ENCODE assay signal across 11 cellular contexts in the genomic region with DNA sequence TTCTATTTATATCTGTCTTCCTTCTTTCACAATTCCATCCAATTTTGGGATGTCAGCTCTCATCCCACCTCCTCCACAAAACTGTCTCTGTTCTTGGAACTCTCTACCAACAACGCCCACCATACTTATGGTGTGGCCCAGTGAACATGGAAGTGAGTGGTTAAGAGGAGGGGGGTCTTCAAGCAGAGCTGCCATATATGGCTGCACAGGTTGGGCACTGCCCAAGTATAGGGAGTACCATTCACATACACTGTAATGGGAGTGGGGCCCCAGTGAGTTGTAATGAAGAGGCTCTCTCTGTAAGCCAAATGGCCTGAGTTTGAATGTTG. TPM values are rescaled to one million over a fixed set of nuclear protein-coding genes. Genes with fewer than 3 reads are reported as not detected.
A peak's percentile ranks its signal among the peaks of the same experiment; 100 is the strongest.
DNase-seq lines count a peak whose midpoint lies in the region; ATAC-seq lines count a peak whose summit lies in the region.
"Had no signal": no experiment of that assay in that cellular context is flagged by ENCODE, and none has a peak within 500 bp of the region (broad histone marks: within the 10 kb centered on the region; RNA-seq: fewer than 3 reads in every experiment).

No MANE protein-coding gene starts in this region.

- CTCF ChIA-PET in activated naive CD4-positive, alpha-beta T cell treated with anti-CD3 and anti-CD28 coated beads, Interleukin-2, amount 10 ng/mL, durations not matched to agents 7 days and 5 days (lab: Charles Lee), result interaction anchor here (1.0 kb wide), 2 partner anchors 27 to 45 kb away, joined by 3 read pairs; no protein-coding TSS in a partner anchor

- peak; percentile 42 to 49 for ATAC-seq in activated T-cell treated with anti-CD3 and anti-CD28 coated beads, Interleukin-2, amount 50 U/mL, for 72 hours (replicated peaks in 1 of 2)
- ATAC-seq in GM21390 (IDR thresholded peaks at IDR 0.05; ENCODE audit: unreplicated experiment), result no peak
- no peak for ATAC-seq in HG03457 (IDR thresholded peaks at IDR 0.05; ENCODE audit: unreplicated experiment)
- ATAC-seq: left ventricle myocardium superior had no signal

- H3K27ac ChIP-seq in temporal lobe (ENCODE audit: low read depth, low read length), result peak overlapping the region; percentile 30

- H3K4me1 Mint-ChIP-seq in activated naive CD4-positive, alpha-beta T cell treated with anti-CD3 and anti-CD28 coated beads, Interleukin-2, amount 50 U/mL, for 24 hours, result peaks cover 61% of the 10 kb centered on the region
- H3K4me1 Mint-ChIP-seq in activated naive CD4-positive, alpha-beta T cell treated with anti-CD3 and anti-CD28 coated beads, Interleukin-2, amount 10 ng/mL, durations not matched to agents 7 days and 5 days, result peaks cover 45% of the 10 kb centered on the region
- peaks cover 66% of the 10 kb centered on the region for H3K4me1 Mint-ChIP-seq in activated T-cell treated with anti-CD3 and anti-CD28 coated beads, Interleukin-2, amount 50 U/mL, for 72 hours (ENCODE audit: low read depth)

- peaks cover 3% of the 10 kb centered on the region for H3K9me3 Mint-ChIP-seq in activated naive CD4-positive, alpha-beta T cell treated with anti-CD3 and anti-CD28 coated beads, Interleukin-2, amount 50 U/mL, for 24 hours
- no peaks in the 10 kb centered on the region for H3K9me3 Mint-ChIP-seq in activated naive CD4-positive, alpha-beta T cell treated with anti-CD3 and anti-CD28 coated beads, Interleukin-2, amount 10 ng/mL, durations not matched to agents 7 days and 5 days
- H3K9me3 Mint-ChIP-seq in activated T-cell treated with anti-CD3 and anti-CD28 coated beads, Interleukin-2, amount 50 U/mL, for 72 hours, result peaks cover 0 to 3% of the 10 kb centered on the region in 2 donors

- H3K27ac Mint-ChIP-seq in activated naive CD4-positive, alpha-beta T cell treated with anti-CD3 and anti-CD28 coated beads, Interleukin-2, amount 50 U/mL, for 24 hours, result peak overlapping the region; percentile 97
- H3K27ac Mint-ChIP-seq in activated naive CD4-positive, alpha-beta T cell treated with anti-CD3 and anti-CD28 coated beads, Interleukin-2, amount 10 ng/mL, durations not matched to agents 7 days and 5 days, result no peak overlapping the region
- H3K27ac Mint-ChIP-seq in activated T-cell treated with anti-CD3 and anti-CD28 coated beads, Interleukin-2, amount 50 U/mL, for 72 hours, result peak overlapping the region; percentile 88

- DNase-seq in activated naive CD4-positive, alpha-beta T cell treated with anti-CD3 and anti-CD28 coated beads, Interleukin-2, amount 10 ng/mL, durations not matched to agents 7 days and 5 days, result no peak
- peak in 1 of 2 donors; percentile 19 for DNase-seq in activated T-cell treated with anti-CD3 and anti-CD28 coated beads, Interleukin-2, amount 50 U/mL, for 72 hours
- peak; percentile 61 for DNase-seq in inferior parietal cortex (ENCODE audit: extremely low spot score)
- DNase-seq in NCI-H748 treated with DMSO at 0.1 percent for 48 hours (lab: John Stamatoyannopoulos, UW), result no peak
- DNase-seq: left ventricle myocardium superior, NCI-H1092, trophoblast cell had no signal

- H3K4me3 Mint-ChIP-seq in activated naive CD4-positive, alpha-beta T cell treated with anti-CD3 and anti-CD28 coated beads, Interleukin-2, amount 50 U/mL, for 24 hours, result peak overlapping the region; percentile 84
- H3K4me3 Mint-ChIP-seq in activated naive CD4-positive, alpha-beta T cell treated with anti-CD3 and anti-CD28 coated beads, Interleukin-2, amount 10 ng/mL, durations not matched to agents 7 days and 5 days, result no peak overlapping the region
- H3K4me3 Mint-ChIP-seq in activated T-cell treated with anti-CD3 and anti-CD28 coated beads, Interleukin-2, amount 50 U/mL, for 72 hours, result peak overlapping the region; percentile 72 to 82

- no peaks in the 10 kb centered on the region for H3K27me3 Mint-ChIP-seq in activated naive CD4-positive, alpha-beta T cell treated with anti-CD3 and anti-CD28 coated beads, Interleukin-2, amount 50 U/mL, for 24 hours
- peaks cover 4% of the 10 kb centered on the region for H3K27me3 Mint-ChIP-seq in activated naive CD4-positive, alpha-beta T cell treated with anti-CD3 and anti-CD28 coated beads, Interleukin-2, amount 10 ng/mL, durations not matched to agents 7 days and 5 days
- H3K27me3 Mint-ChIP-seq in activated T-cell treated with anti-CD3 and anti-CD28 coated beads, Interleukin-2, amount 50 U/mL, for 72 hours (ENCODE audit: low read depth), result no peaks in the 10 kb centered on the region

- peaks cover 4% of the 10 kb centered on the region for H3K36me3 Mint-ChIP-seq in activated naive CD4-positive, alpha-beta T cell treated with anti-CD3 and anti-CD28 coated beads, Interleukin-2, amount 50 U/mL, for 24 hours
- peaks cover 33% of the 10 kb centered on the region for H3K36me3 Mint-ChIP-seq in activated naive CD4-positive, alpha-beta T cell treated with anti-CD3 and anti-CD28 coated beads, Interleukin-2, amount 10 ng/mL, durations not matched to agents 7 days and 5 days
- peaks cover 7 to 12% of the 10 kb centered on the region in 2 donors for H3K36me3 Mint-ChIP-seq in activated T-cell treated with anti-CD3 and anti-CD28 coated beads, Interleukin-2, amount 50 U/mL, for 72 hours (ENCODE audit: insufficient read depth in 2 of 2)

RNA-seq across cellular contexts. Expression of a gene that starts 7.9 kb away (rescaled TPM):
- total RNA-seq in activated T-cell treated with anti-CD3 and anti-CD28 coated beads, Interleukin-2, amount 50 U/mL, for 72 hours, result 10 to 100 TPM; 38.6 to 47.4 TPM
- 39.8 TPM for total RNA-seq in temporal lobe

RNA-seq across cellular contexts. Expression of a gene that starts 14.6 kb away (rescaled TPM):
- 100 to 1,000 TPM; 105 to 112 TPM for total RNA-seq in activated T-cell treated with anti-CD3 and anti-CD28 coated beads, Interleukin-2, amount 50 U/mL, for 72 hours
- 42.3 TPM for total RNA-seq in temporal lobe

RNA-seq across cellular contexts. Expression of a gene that starts 15.2 kb away (rescaled TPM):
- 100 to 1,000 TPM; 168 to 176 TPM for total RNA-seq in activated T-cell treated with anti-CD3 and anti-CD28 coated beads, Interleukin-2, amount 50 U/mL, for 72 hours
- total RNA-seq in temporal lobe, result 101 TPM

RNA-seq across cellular contexts. Expression of a gene that starts 27.9 kb away (rescaled TPM):
- 10 to 100 TPM; 31.0 to 33.4 TPM for total RNA-seq in activated T-cell treated with anti-CD3 and anti-CD28 coated beads, Interleukin-2, amount 50 U/mL, for 72 hours
- total RNA-seq in temporal lobe, result 51.9 TPM

RNA-seq across cellular contexts. Expression of a gene that starts 32.4 kb away (rescaled TPM):
- 10 to 100 TPM; 63.6 to 75.5 TPM for total RNA-seq in activated T-cell treated with anti-CD3 and anti-CD28 coated beads, Interleukin-2, amount 50 U/mL, for 72 hours
- 19.7 TPM for total RNA-seq in temporal lobe

Comparison
In these comparisons a context has a peak if more than half of its experiments do, and no peak if none do; other contexts are left out.
1. ATAC-seq: peak in activated T-cell treated with anti-CD3 and anti-CD28 coated beads, Interleukin-2, amount 50 U/mL, for 72 hours (2 of 2); none in GM21390 (single experiment) and HG03457 (single experiment).